ENCODE assay signal across 13 cellular contexts in genomic region chr3:53023072-53023823, GRCh38. TPM values are rescaled to one million over a fixed set of nuclear protein-coding genes. Genes with fewer than 3 reads are reported as not detected.
DNase-seq lines count a peak whose midpoint lies in the region; ATAC-seq and TF ChIP-seq lines count a peak whose summit lies in the region.
"Had no signal": no experiment of that assay in that cellular context is flagged by ENCODE, and none has a peak within 500 bp of the region (broad histone marks: within the 10 kb centered on the region; RNA-seq: fewer than 3 reads in every experiment).

No MANE protein-coding gene starts in this region.

- no peaks in the 10 kb centered on the region for H3K79me1 ChIP-seq in neuronal stem cell (ENCODE audit: low read depth, low read length)

- H2AK5ac ChIP-seq in neuronal stem cell (ENCODE audit: low read depth, low read length) = no peak overlapping the region

- peak; percentile 35 for DNase-seq in NCI-H748 (lab: John Stamatoyannopoulos, UW; ENCODE audit: unreplicated experiment)
- DNase-seq in NCI-H748 treated with DMSO at 0.1 percent for 48 hours (lab: John Stamatoyannopoulos, UW) = no peak
- peak; percentile 39 for DNase-seq in GM23338 (ENCODE audit: low spot score)
- DNase-seq in T-helper 17 cell = no peak
- peak; percentile 12 for DNase-seq in myocyte (ENCODE audit: low read depth)
- DNase-seq in neuronal stem cell (ENCODE audit: low spot score) = no peak
- no peak for DNase-seq in left ventricle myocardium inferior
- DNase-seq: DMS79; effector memory CD4-positive, alpha-beta T cell; NCI-H2029 treated with DMSO at 0.1 percent for 48 hours; tibial artery had no signal

- H3K27ac ChIP-seq in GM23338 (ENCODE audit: low read depth) (no peak overlapping the region), neuronal stem cell (replicated peaks; ENCODE audit: low read length) (no peak overlapping the region), left ventricle myocardium inferior (replicated peaks) (no peak overlapping the region)
- H3K27ac ChIP-seq: tibial artery had no signal

- H3K27me3 Mint-ChIP-seq in GM23338 (ENCODE audit: insufficient read depth, low read depth, poor library complexity) = peaks cover 2% of the 10 kb centered on the region
- no peaks in the 10 kb centered on the region for H3K27me3 Mint-ChIP-seq in T-helper 17 cell
- H3K27me3 Mint-ChIP-seq: progenitor cell of endocrine pancreas had no signal

- H3K27me3 ChIP-seq in GM23338 (ENCODE audit: insufficient read depth) = no peaks in the 10 kb centered on the region
- no peaks in the 10 kb centered on the region for H3K27me3 ChIP-seq in neuronal stem cell (ENCODE audit: control insufficient read depth in 3 of 3, insufficient read depth in 3 of 3, low read depth in 1 of 3, low read length in 3 of 3)
- H3K27me3 ChIP-seq in left ventricle myocardium inferior (ENCODE audit: low read depth) = no peaks in the 10 kb centered on the region
- H3K27me3 ChIP-seq: tibial artery had no signal

- H2BK120ac ChIP-seq in neuronal stem cell (ENCODE audit: low read depth, low read length) = no peak overlapping the region

- no peak overlapping the region for H2BK15ac ChIP-seq in neuronal stem cell (ENCODE audit: low read length)

- intact Hi-C loops in left ventricle myocardium inferior (cut with micrococcal nuclease) = no loop called here

- H3K9ac ChIP-seq in neuronal stem cell (ENCODE audit: low read depth, low read length, poor library complexity) = no peak overlapping the region

- H4K8ac ChIP-seq in neuronal stem cell (ENCODE audit: low read depth, low read length) = no peak overlapping the region

- H3K23ac ChIP-seq in neuronal stem cell (ENCODE audit: low read depth, low read length, poor library complexity) = no peak overlapping the region

- H3K27ac Mint-ChIP-seq in GM23338 = no peak overlapping the region
- H3K27ac Mint-ChIP-seq in T-helper 17 cell = peak overlapping the region; percentile 85
- H3K27ac Mint-ChIP-seq: progenitor cell of endocrine pancreas had no signal

- H3K9me2 ChIP-seq in GM23338 (ENCODE audit: insufficient read depth) = 0 out of 2 replicates have a peak, but pooled peaks cover 3% of the 10 kb centered on the region

- H2BK12ac ChIP-seq in neuronal stem cell (ENCODE audit: low read length) = no peak overlapping the region

- H3K4me1 Mint-ChIP-seq in GM23338 = peaks cover 52% of the 10 kb centered on the region
- peaks cover 57% of the 10 kb centered on the region for H3K4me1 Mint-ChIP-seq in T-helper 17 cell

- ATAC-seq in GM23338 (peak; percentile 39), T-helper 17 cell (peak; percentile 59), GM19397 (IDR thresholded peaks at IDR 0.05; ENCODE audit: unreplicated experiment) (no peak)

- no peak overlapping the region for H2BK5ac ChIP-seq in neuronal stem cell (ENCODE audit: low read length)

- H3K9me3 ChIP-seq in T-helper 17 cell (ENCODE audit: control insufficient read depth, low read length, poor library complexity, severe bottlenecking) = no peaks in the 10 kb centered on the region
- peaks cover 0 to 4% of the 10 kb centered on the region in 2 donors for H3K9me3 ChIP-seq in neuronal stem cell (replicated peaks in 1 of 2; ENCODE audit: control insufficient read depth in 2 of 2, insufficient read depth in 1 of 2, low read depth in 1 of 2, low read length in 2 of 2)
- H3K9me3 ChIP-seq in left ventricle myocardium inferior (replicated peaks) = no peaks in the 10 kb centered on the region
- H3K9me3 ChIP-seq: tibial artery had no signal

- H2AFZ ChIP-seq in GM23338 (no peak overlapping the region), neuronal stem cell (ENCODE audit: low read length) (no peak overlapping the region)

- no peak overlapping the region for H3K4me3 Mint-ChIP-seq in GM23338
- peak overlapping the region; percentile 33 for H3K4me3 Mint-ChIP-seq in T-helper 17 cell

- no peaks in the 10 kb centered on the region for H3K9me3 Mint-ChIP-seq in GM23338

- H3K4me1 ChIP-seq in GM23338 (ENCODE audit: insufficient read depth) (peaks cover 46% of the 10 kb centered on the region), neuronal stem cell (ENCODE audit: control insufficient read depth in 2 of 2, insufficient read depth in 1 of 2, low read depth in 1 of 2, low read length in 2 of 2) (peaks cover 2 to 9% of the 10 kb centered on the region in 2 donors), left ventricle myocardium inferior (peaks cover 32% of the 10 kb centered on the region)
- H3K4me1 ChIP-seq: tibial artery had no signal

- no peak overlapping the region for H3K14ac ChIP-seq in neuronal stem cell (ENCODE audit: low read length)

- H3K18ac ChIP-seq in neuronal stem cell (ENCODE audit: low read length) = no peak overlapping the region

- H4K20me1 ChIP-seq in GM23338 (replicated peaks; ENCODE audit: insufficient read depth) = no peaks in the 10 kb centered on the region

- peaks cover 52% of the 10 kb centered on the region for H3K79me2 ChIP-seq in GM23338 (replicated peaks; ENCODE audit: insufficient read depth)

- H3K36me3 Mint-ChIP-seq in GM23338 (ENCODE audit: low read depth) (no peaks in the 10 kb centered on the region), T-helper 17 cell (ENCODE audit: low read depth) (peaks cover 9% of the 10 kb centered on the region)

- H3K4me3 ChIP-seq in GM23338 = no peak overlapping the region
- no peak overlapping the region for H3K4me3 ChIP-seq in neuronal stem cell (ENCODE audit: low read length in 2 of 2)
- no peak overlapping the region for H3K4me3 ChIP-seq in left ventricle myocardium inferior
- H3K4me3 ChIP-seq: tibial artery had no signal

- no peaks in the 10 kb centered on the region for H3K36me3 ChIP-seq in GM23338 (ENCODE audit: insufficient read depth)
- no peaks in the 10 kb centered on the region for H3K36me3 ChIP-seq in neuronal stem cell (replicated peaks in 1 of 2; ENCODE audit: control insufficient read depth in 2 of 2, insufficient read depth in 2 of 2, low read length in 2 of 2)
- H3K36me3 ChIP-seq in left ventricle myocardium inferior = no peaks in the 10 kb centered on the region
- H3K36me3 ChIP-seq: tibial artery had no signal

- H3F3A ChIP-seq in GM23338 (replicated peaks; ENCODE audit: low read depth) = no peaks in the 10 kb centered on the region

- H3K4ac ChIP-seq in neuronal stem cell (ENCODE audit: low read length) = no peak overlapping the region

- H4K91ac ChIP-seq in neuronal stem cell (ENCODE audit: low read depth, low read length, poor library complexity) = no peak overlapping the region

- no CpG with 5 or more reads among the region's 4 CpGs for WGBS in neuronal stem cell (ENCODE audit: extremely low coverage in 2 of 2, insufficient read length in 2 of 2, insufficient replicate concordance in 1 of 2), 2 donors

- TF ChIP-seq CTCF in GM23338 (conservative IDR thresholded peaks at IDR 0.05; ENCODE audit: low read depth in 2 of 2) (no peak), left ventricle myocardium inferior (IDR thresholded peaks at IDR 0.05; ENCODE audit: borderline replicate concordance) (no peak)

- no peak overlapping the region for H3K4me2 ChIP-seq in GM23338
- no peak overlapping the region for H3K4me2 ChIP-seq in neuronal stem cell (ENCODE audit: insufficient read depth, low read length, poor library complexity, severe bottlenecking)

TF ChIP-seq in GM23338, 12 proteins besides CTCF, POLR2A, EP300 and RAD21:
- no peak for TF ChIP-seq EZH2phosphoT487 (IDR thresholded peaks at IDR 0.05; ENCODE audit: unreplicated experiment)
- TF ChIP-seq EZH2 (IDR thresholded peaks at IDR 0.05; ENCODE audit: low read depth, unreplicated experiment) = no peak
- TF ChIP-seq REST (IDR thresholded peaks at IDR 0.05; ENCODE audit: unreplicated experiment) = no peak
- no peak for TF ChIP-seq STAT1 (IDR thresholded peaks at IDR 0.05; ENCODE audit: unreplicated experiment)
- no peak for TF ChIP-seq NANOG (IDR thresholded peaks at IDR 0.05; ENCODE audit: borderline replicate concordance)
- no peak for TF ChIP-seq JUNB (IDR thresholded peaks at IDR 0.05; ENCODE audit: unreplicated experiment)
- TF ChIP-seq ZNF331 (CRISPR knock-in tag; IDR thresholded peaks at IDR 0.05; ENCODE audit: low read depth) = no peak
- no peak for TF ChIP-seq ZNF114 (CRISPR knock-in tag; IDR thresholded peaks at IDR 0.05)
- no peak for TF ChIP-seq CREB1 (CRISPR knock-in tag; IDR thresholded peaks at IDR 0.05; ENCODE audit: low read depth)

RNA-seq across cellular contexts. Expression of gene SFMBT1, which starts 22.6 kb away (rescaled TPM):
- 19.0 and 24.0 TPM in 2 replicates for total RNA-seq in GM23338 (2014; rRNA removed; shearing (Covaris generic))
- polyA plus RNA-seq in GM23338 (2016; fragmentation: Nextera tagmentation; extraction: Ambion mirVana) = 4.9 and 5.3 TPM in 2 replicates
- total RNA-seq in T-helper 17 cell (10 to 100 TPM; 36.1 to 49.8 TPM), myocyte (4.8 and 8.1 TPM in 2 replicates), left ventricle myocardium inferior (15.9 TPM)
- 4.7 TPM for polyA plus RNA-seq in myocyte (2012)
- 7.2 TPM for polyA plus RNA-seq in neuronal stem cell (2013, experiment 1 of 2)
- 7.8 TPM for polyA plus RNA-seq in neuronal stem cell (2013, experiment 2 of 2)

Comparison
In these comparisons a context has a peak if more than half of its experiments do, and no peak if none do; other contexts are left out.
1. DNase-seq: peak in NCI-H748 (single experiment), GM23338 (single experiment) and myocyte (single experiment); none in NCI-H748 treated with DMSO at 0.1 percent for 48 hours (single experiment), T-helper 17 cell (0 of 3), neuronal stem cell (single experiment) and left ventricle myocardium inferior (single experiment).